8 cellular contexts compared by ENCODE assay signal in the genomic region with DNA sequence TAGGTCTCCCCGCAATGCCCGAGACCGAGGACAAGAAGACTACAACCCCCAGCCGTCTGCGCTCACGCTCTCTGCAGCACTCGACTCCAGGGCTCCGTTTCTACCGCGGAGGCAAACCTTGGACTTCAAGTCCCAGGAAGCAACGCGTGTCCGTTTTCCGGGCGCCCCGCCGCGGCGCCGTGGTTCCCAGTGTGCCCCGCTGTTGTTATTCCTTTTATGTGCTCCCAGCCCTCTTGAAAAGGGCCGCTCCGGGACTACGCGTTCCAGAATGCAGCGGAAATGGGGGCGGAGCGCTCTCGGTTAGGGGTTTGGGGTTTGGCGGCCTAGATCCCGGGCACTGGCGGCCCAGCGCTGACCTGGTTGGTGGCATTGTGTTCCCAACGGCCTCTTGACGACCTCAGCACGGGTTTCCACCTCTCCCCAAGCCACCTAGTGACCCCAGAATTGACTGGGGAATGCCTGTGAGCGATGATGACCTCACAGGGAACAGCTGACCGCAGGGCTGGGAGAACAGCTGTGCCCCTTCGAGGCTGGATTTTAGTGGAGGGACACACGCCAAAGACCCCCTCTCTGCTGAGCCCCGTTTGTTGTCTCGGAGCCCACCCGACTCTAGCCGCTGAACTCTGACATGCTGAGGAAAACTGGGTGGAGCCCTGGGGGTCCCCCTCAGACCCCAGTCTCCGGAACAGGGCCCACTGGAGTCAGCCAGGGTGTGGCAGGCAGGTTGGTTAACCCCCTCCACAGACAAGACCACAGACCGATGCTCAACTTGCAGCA. TPM values are rescaled to one million over a fixed set of nuclear protein-coding genes. Genes with fewer than 3 reads are reported as not detected.
A peak's percentile ranks its signal among the peaks of the same experiment; 100 is the strongest.
DNase-seq lines count a peak whose midpoint lies in the region; TF ChIP-seq lines count a peak whose summit lies in the region.

No MANE protein-coding gene starts in this region.

- DNase-seq in COLO668 (lab: John Stamatoyannopoulos, UW; ENCODE audit: unreplicated experiment): peak; percentile 98
- DNase-seq in GM20000 (ENCODE audit: low spot score): peak; percentile 99
- peak; percentile 84 for DNase-seq in HS-5 (ENCODE audit: low read depth)
- DNase-seq in NK-92 (lab: John Stamatoyannopoulos, UW; ENCODE audit: unreplicated experiment): peak; percentile 93
- DNase-seq in activated CD8-positive, alpha-beta memory T cell treated with anti-CD3 and anti-CD28 coated beads for 24 hours: peak; percentile 95
- peak; percentile 95 for DNase-seq in effector CD8-positive, alpha-beta T cell (lab: John Stamatoyannopoulos, UW)
- peak; percentile 100 for DNase-seq in lung microvascular endothelial cell (ENCODE audit: low read depth in 2 of 2)
- DNase-seq in stimulated activated CD4-positive, alpha-beta T cell treated with anti-CD3 and anti-CD28 coated beads, TNF-alpha, amount 100 ng/mL, for 4 hours (ENCODE audit: low read depth in 3 of 3): peak; percentile 89 to 95 (median 95)

- no peak for TF ChIP-seq CTCF in GM20000 (IDR thresholded peaks at IDR 0.05; ENCODE audit: extremely low read depth, missing control alignments)

RNA-seq across cellular contexts. Expression of a gene that starts 0.5 kb away (rescaled TPM):
- 15.9 and 17.4 TPM in 2 replicates for total RNA-seq in lung microvascular endothelial cell

RNA-seq across cellular contexts. Expression of a gene that starts 1.2 kb away (rescaled TPM):
- total RNA-seq in lung microvascular endothelial cell: 39.4 and 72.8 TPM in 2 replicates

RNA-seq across cellular contexts. Expression of a gene that starts 9.8 kb away (rescaled TPM):
- total RNA-seq in lung microvascular endothelial cell: under 0.01 and 0.40 TPM in 2 replicates

RNA-seq across cellular contexts. Expression of a gene that starts 22.4 kb away (rescaled TPM):
- 36.0 and 38.9 TPM in 2 replicates for total RNA-seq in lung microvascular endothelial cell

RNA-seq across cellular contexts. Expression of a gene that starts 25.1 kb away (rescaled TPM):
- total RNA-seq in lung microvascular endothelial cell: 13.1 and 16.9 TPM in 2 replicates

Comparison
In these comparisons a context has a peak if more than half of its experiments do, and no peak if none do; other contexts are left out.
1. Peak in every context shown above with its lines: DNase-seq.